Comparison of ENCODE assay signal across 15 cellular contexts in the genomic region with DNA sequence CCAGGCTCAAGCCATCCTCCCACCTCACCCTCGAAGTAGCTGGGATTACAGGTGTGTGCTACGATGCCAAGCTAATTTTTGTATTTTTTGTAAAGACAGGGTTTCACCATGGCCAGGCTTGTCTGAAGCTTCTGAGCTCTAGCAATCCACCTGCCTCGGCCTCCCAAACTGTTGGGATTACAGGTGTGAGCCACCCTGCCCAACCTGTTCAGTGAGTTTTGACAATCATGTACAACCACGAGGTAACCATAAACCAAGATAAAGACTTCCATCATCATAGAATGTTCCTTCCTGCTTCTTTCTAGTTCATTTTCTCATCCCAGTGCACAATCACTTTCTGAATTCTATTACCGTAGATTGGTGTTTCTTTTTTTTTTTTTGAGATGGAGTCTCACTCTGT. TPM values are rescaled to one million over a fixed set of nuclear protein-coding genes. Genes with fewer than 3 reads are reported as not detected.
DNase-seq lines count a peak whose midpoint lies in the region; ATAC-seq and TF ChIP-seq lines count a peak whose summit lies in the region.
"Had no signal": no experiment of that assay in that cellular context is flagged by ENCODE, and none has a peak within 500 bp of the region (broad histone marks: within the 10 kb centered on the region; RNA-seq: fewer than 3 reads in every experiment).

No MANE protein-coding gene starts in this region.

- H3K9me3 Mint-ChIP-seq in activated B cell treated with CpG ODN at 0.5 μM for 24 hours: no peaks in the 10 kb centered on the region
- H3K9me3 Mint-ChIP-seq: CD14-positive monocyte, H9 had no signal

- CTCF ChIA-PET in activated B cell treated with CpG ODN at 0.5 μM for 24 hours (lab: Charles Lee): no interaction called here

- TF ChIP-seq CTCF in activated B cell treated with CpG ODN at 0.5 μM for 24 hours (IDR thresholded peaks at IDR 0.05): no peak

- H3K4me3 Mint-ChIP-seq in activated B cell treated with CpG ODN at 0.5 μM for 24 hours: no peak overlapping the region
- H3K4me3 Mint-ChIP-seq: CD14-positive monocyte, H9 had no signal

- intact Hi-C loops in activated B cell treated with CpG ODN at 0.5 μM for 24 hours (cut with micrococcal nuclease): no loop called here

- ATAC-seq in activated B cell treated with CpG ODN at 0.5 μM for 24 hours (ENCODE audit: low read depth) (no peak), GM19397 (IDR thresholded peaks at IDR 0.05; ENCODE audit: unreplicated experiment) (no peak), HG03457 (IDR thresholded peaks at IDR 0.05; ENCODE audit: unreplicated experiment) (no peak)

- peak overlapping the region; percentile 24 for H3K27ac Mint-ChIP-seq in activated B cell treated with CpG ODN at 0.5 μM for 24 hours
- H3K27ac Mint-ChIP-seq: H9 had no signal

- POLR2A ChIA-PET in activated B cell treated with CpG ODN at 0.5 μM for 24 hours (lab: Charles Lee): no interaction called here

- peaks cover 7% of the 10 kb centered on the region for H3K27me3 Mint-ChIP-seq in activated B cell treated with CpG ODN at 0.5 μM for 24 hours

- H3K4me1 Mint-ChIP-seq in activated B cell treated with CpG ODN at 0.5 μM for 24 hours: no peaks in the 10 kb centered on the region
- H3K4me1 Mint-ChIP-seq: CD14-positive monocyte had no signal

- no peaks in the 10 kb centered on the region for H3K36me3 Mint-ChIP-seq in activated B cell treated with CpG ODN at 0.5 μM for 24 hours (ENCODE audit: low read depth)
- H3K36me3 Mint-ChIP-seq: CD14-positive monocyte had no signal

- peak; percentile 25 for DNase-seq in COLO668 (lab: John Stamatoyannopoulos, UW; ENCODE audit: unreplicated experiment)
- DNase-seq in ELF-1 (ENCODE audit: low read depth, low spot score): peak; percentile 11
- no peak for DNase-seq in activated B cell treated with CpG ODN at 0.5 μM for 24 hours
- DNase-seq in mucosa of gallbladder (ENCODE audit: low spot score): peak; percentile 18
- no peak for DNase-seq in activated CD4-positive, alpha-beta T cell treated with anti-CD3 and anti-CD28 coated beads for 4 hours
- no peak for DNase-seq in NCI-H1694 (lab: John Stamatoyannopoulos, UW)
- DNase-seq: COR-L47, DMS153, H9, NCI-H1930, NCI-H2227 treated with DMSO at 0.1 percent for 48 hours, NCI-H82 had no signal

RNA-seq across cellular contexts. Expression of gene MKRN1, which starts 30.5 kb away (rescaled TPM):
- total RNA-seq in activated B cell treated with CpG ODN at 0.5 μM for 24 hours (94.3 and 99.9 TPM in 2 replicates), mucosa of gallbladder (118 TPM)

Comparison
In these comparisons a context has a peak if more than half of its experiments do, and no peak if none do; other contexts are left out.
1. DNase-seq: peak in COLO668 (single experiment), ELF-1 (single experiment) and mucosa of gallbladder (single experiment); none in activated B cell treated with CpG ODN at 0.5 μM for 24 hours (single experiment), activated CD4-positive, alpha-beta T cell treated with anti-CD3 and anti-CD28 coated beads for 4 hours (0 of 2) and NCI-H1694 (single experiment).